26 cellular contexts compared by ENCODE assay signal in the genomic region with DNA sequence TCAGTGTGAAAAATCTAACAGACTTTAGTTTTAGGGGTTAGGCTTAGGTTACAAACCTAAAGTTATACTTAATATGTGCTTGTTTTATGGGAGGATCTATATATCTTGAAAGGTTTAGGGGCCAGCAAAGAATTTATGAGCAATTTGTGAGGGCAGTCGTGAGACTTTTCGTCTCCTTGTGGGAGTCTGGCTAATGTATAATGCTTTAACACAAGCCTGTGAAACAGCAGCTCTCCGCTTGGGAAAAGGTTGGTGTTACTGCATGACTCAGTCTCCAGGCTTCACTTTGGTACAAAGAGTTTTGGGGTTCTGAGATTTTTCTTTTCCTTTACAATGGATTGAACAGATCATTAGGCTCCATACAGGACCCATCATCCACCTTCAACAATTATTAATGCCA.
DNase-seq lines count a peak whose midpoint lies in the region; ATAC-seq, FAIRE-seq and TF ChIP-seq lines count a peak whose summit lies in the region.
"Had no signal": no experiment of that assay in that cellular context is flagged by ENCODE, and none has a peak within 500 bp of the region (broad histone marks: within the 10 kb centered on the region; RNA-seq: fewer than 3 reads in every experiment).

No MANE protein-coding gene starts in this region.

- H3K4me1 ChIP-seq in HUES48 (ENCODE audit: control insufficient read depth, insufficient read depth, low read length) = peaks cover 66% of the 10 kb centered on the region
- H3K4me1 ChIP-seq in iPS-18a (ENCODE audit: control insufficient read depth, low read depth, low read length) = peaks cover 68% of the 10 kb centered on the region
- H3K4me1 ChIP-seq in osteoblast (ENCODE audit: insufficient read depth, low read length) = peaks cover 38% of the 10 kb centered on the region
- H3K4me1 ChIP-seq: BLaER1 had no signal

- TF ChIP-seq CTCF in osteoblast (IDR thresholded peaks at IDR 0.05; ENCODE audit: extremely low read depth, low read depth, low read length) = no peak

- H3K9me3 ChIP-seq in HUES48 (ENCODE audit: control insufficient read depth, insufficient read depth, low read length) = no peaks in the 10 kb centered on the region
- peaks cover 6% of the 10 kb centered on the region for H3K9me3 ChIP-seq in iPS-18a (ENCODE audit: control insufficient read depth, low read depth, low read length)
- no peaks in the 10 kb centered on the region for H3K9me3 ChIP-seq in osteoblast (ENCODE audit: low read depth, low read length)
- H3K9me3 ChIP-seq: BLaER1, MG63 had no signal

- no peaks in the 10 kb centered on the region for H4K20me1 ChIP-seq in osteoblast (ENCODE audit: insufficient read depth, low read length)
- H4K20me1 ChIP-seq: BLaER1 had no signal

- H2AFZ ChIP-seq in osteoblast (ENCODE audit: low read length) = no peak overlapping the region

- no peaks in the 10 kb centered on the region for H3K36me3 ChIP-seq in HUES48 (ENCODE audit: control insufficient read depth, insufficient read depth, low read length)
- no peaks in the 10 kb centered on the region for H3K36me3 ChIP-seq in iPS-18a (ENCODE audit: control insufficient read depth, low read depth, low read length)
- no peaks in the 10 kb centered on the region for H3K36me3 ChIP-seq in osteoblast (ENCODE audit: insufficient read depth, low read length)
- H3K36me3 ChIP-seq: BLaER1, MG63 had no signal

- no peaks in the 10 kb centered on the region for H3K79me2 ChIP-seq in osteoblast (ENCODE audit: insufficient read depth, low read length)

- ATAC-seq in left cardiac atrium = no peak
- no peak for ATAC-seq in HG02938 (IDR thresholded peaks at IDR 0.05; ENCODE audit: unreplicated experiment)
- ATAC-seq: right cardiac atrium; stimulated activated naive CD8-positive, alpha-beta T cell treated with anti-CD3 and anti-CD28 coated beads, Interleukin-15, Interleukin-2, amounts not matched to agents 100 U/mL and 50 U/mL, for 24 hours had no signal

- H3K4me2 ChIP-seq in osteoblast (ENCODE audit: insufficient read depth, low read length) = no peak overlapping the region
- H3K4me2 ChIP-seq: BLaER1, KMS-11 had no signal

- FAIRE-seq in TTC549 (lab: Jason Lieb, UNC) = peak; percentile 20
- FAIRE-seq: colon, GM12891 had no signal

- intact Hi-C loops in left cardiac atrium (cut with DNase I) = no loop called here

- peak overlapping the region; percentile 22; the same call in 1 of the 2 replicates for H3K9ac ChIP-seq in HUES48 (ENCODE audit: low read depth, low read length)
- H3K9ac ChIP-seq in iPS-18a (ENCODE audit: low read length) = no peak overlapping the region
- H3K9ac ChIP-seq: BLaER1, KMS-11 had no signal

- H3K4me3 ChIP-seq in HUES48 (ENCODE audit: low read depth, low read length) (no peak overlapping the region), iPS-18a (ENCODE audit: low read length) (no peak overlapping the region), osteoblast (ENCODE audit: insufficient read depth, low read length) (no peak overlapping the region)
- H3K4me3 ChIP-seq: BLaER1, lung, MG63 had no signal

- DNase-seq in osteoblast (ENCODE audit: insufficient read length, low spot score, missing footprints) (no peak), DMS 273 (lab: John Stamatoyannopoulos, UW; ENCODE audit: unreplicated experiment) (no peak), medulla oblongata (ENCODE audit: extremely low spot score) (no peak), left cardiac atrium (no peak)
- DNase-seq: activated CD4-positive, alpha-beta T cell treated with anti-CD3 and anti-CD28 coated beads for 4 hours; activated naive CD8-positive, alpha-beta T cell treated with anti-CD3 and anti-CD28 coated beads for 36 hours; activated T-cell treated with anti-CD3 and anti-CD28 coated beads for 4 hours; aorta; DMS153; MG63; NCI-H1105; NCI-H1930; NCI-H524 treated with DMSO at 0.1 percent for 48 hours; right cardiac atrium; SHP77; stimulated activated CD4-positive, alpha-beta T cell treated with anti-CD3 and anti-CD28 coated beads, Interleukin-2, amount 100 ng/mL, for 24 hours; stimulated activated naive CD8-positive, alpha-beta T cell treated with anti-CD3 and anti-CD28 coated beads, Interleukin-15, Interleukin-2, amounts not matched to agents 100 U/mL and 50 U/mL, for 24 hours had no signal

- H3K27ac ChIP-seq in HUES48 (ENCODE audit: low read depth, low read length) = peak overlapping the region; percentile 77
- H3K27ac ChIP-seq in iPS-18a (ENCODE audit: low read length) = peak overlapping the region; percentile 82
- peak overlapping the region; percentile 31 for H3K27ac ChIP-seq in osteoblast (ENCODE audit: low read depth, low read length)
- H3K27ac ChIP-seq: BLaER1, KMS-11 had no signal

- H3K27me3 ChIP-seq in HUES48 (ENCODE audit: control insufficient read depth, insufficient read depth, low read length) = peaks cover 11% of the 10 kb centered on the region
- H3K27me3 ChIP-seq in iPS-18a (ENCODE audit: control insufficient read depth, insufficient read depth, low read length) = no peaks in the 10 kb centered on the region
- H3K27me3 ChIP-seq in osteoblast (ENCODE audit: insufficient read depth, low read length) = no peaks in the 10 kb centered on the region
- H3K27me3 ChIP-seq: BLaER1, MG63 had no signal

Comparison
In these comparisons a context has a peak if more than half of its experiments do, and no peak if none do; other contexts are left out.
1. H3K27ac ChIP-seq: peak in every context shown above with its lines; median percentile 82 in iPS-18a; 77 in HUES48; 31 in osteoblast.